Comparison of ENCODE assay signal across 17 cellular contexts in the genomic region with DNA sequence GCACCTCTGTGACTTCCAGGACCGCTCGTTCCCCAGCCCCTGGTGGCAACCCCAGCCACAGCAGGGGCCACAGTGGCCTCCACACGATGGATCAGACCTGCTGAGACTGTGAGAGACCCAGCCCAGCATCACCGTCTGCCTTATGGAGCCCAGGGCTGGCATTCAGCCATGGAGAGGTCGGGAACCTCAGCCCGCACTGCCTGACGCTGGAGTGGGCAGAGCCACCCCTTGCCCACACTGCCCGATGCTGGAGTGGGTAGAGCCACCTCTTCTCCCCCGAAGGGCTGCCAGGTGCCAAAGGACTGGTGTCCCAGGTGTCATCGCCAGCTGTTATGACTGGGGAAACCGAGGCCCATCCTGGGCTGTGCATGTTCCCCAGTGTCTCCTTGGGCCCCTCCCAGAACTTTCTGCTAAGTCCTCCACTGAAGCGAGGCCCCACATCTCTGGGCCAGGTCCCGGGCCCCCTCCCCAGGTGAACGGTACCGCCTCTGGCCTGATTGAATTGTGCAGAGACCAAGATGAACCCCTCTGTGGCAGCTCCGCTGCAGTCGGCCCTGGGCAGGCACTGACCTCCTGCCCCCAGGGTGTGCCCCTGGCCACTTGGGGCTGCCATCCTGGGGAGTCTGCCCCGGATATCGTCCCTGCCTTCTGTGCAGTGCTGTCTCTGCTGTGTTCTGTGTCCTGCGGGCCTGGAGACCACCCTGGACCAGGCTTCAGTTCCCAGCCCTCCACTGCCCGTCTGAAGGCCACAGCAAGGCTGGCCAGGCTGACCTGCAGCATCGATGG.
A peak's percentile ranks its signal among the peaks of the same experiment; 100 is the strongest.
DNase-seq lines count a peak whose midpoint lies in the region; ATAC-seq and TF ChIP-seq lines count a peak whose summit lies in the region.
"Had no signal": no experiment of that assay in that cellular context is flagged by ENCODE, and none has a peak within 500 bp of the region (broad histone marks: within the 10 kb centered on the region; RNA-seq: fewer than 3 reads in every experiment).

No MANE protein-coding gene starts in this region.

- H3K9ac ChIP-seq in mesenchymal stem cell (ENCODE audit: low read length): no peak overlapping the region
- H3K9ac ChIP-seq: BLaER1 treated with 17β-estradiol and CSF1 and Interleukin-3, amounts not matched to agents 10 nM and 100 nM had no signal

- H3K4me3 ChIP-seq in right cardiac atrium (ENCODE audit: low read length): no peak overlapping the region
- H3K4me3 ChIP-seq in brain microvascular endothelial cell (ENCODE audit: low read depth, low read length): no peak overlapping the region
- H3K4me3 ChIP-seq in mesenchymal stem cell (ENCODE audit: insufficient read depth in 1 of 2, low read depth in 1 of 2, low read length in 2 of 2): no peak overlapping the region
- H3K4me3 ChIP-seq: BLaER1 treated with 17β-estradiol and CSF1 and Interleukin-3, amounts not matched to agents 10 nM and 100 nM; HAP-1 had no signal

- no peak overlapping the region for H2AFZ ChIP-seq in mesenchymal stem cell (ENCODE audit: low read depth, low read length)

- H3K9me3 ChIP-seq in right cardiac atrium (ENCODE audit: control insufficient read depth, low read length) (no peaks in the 10 kb centered on the region), mesenchymal stem cell (ENCODE audit: control insufficient read depth, low read length) (no peaks in the 10 kb centered on the region)
- H3K9me3 ChIP-seq: BLaER1 treated with 17β-estradiol and CSF1 and Interleukin-3, amounts not matched to agents 10 nM and 100 nM; HAP-1 had no signal

- H3K27ac Mint-ChIP-seq in stimulated activated effector memory CD8-positive, alpha-beta T cell treated with anti-CD3 and anti-CD28 coated beads, Interleukin-12 subunit alpha, Interleukin-12 subunit beta, amount 100 ng/mL, for 72 hours: no peak overlapping the region
- H3K27ac Mint-ChIP-seq: B cell; CD8-positive, alpha-beta T cell had no signal

- intact Hi-C loops in right cardiac atrium (cut with DNase I): no loop called here
- intact Hi-C loops in left cardiac atrium (cut with DNase I): no loop called here

- peak overlapping the region in 1 of 2 experiments; percentile 71 for H3K14ac ChIP-seq in mesenchymal stem cell (ENCODE audit: low read length in 2 of 2)

- H3K27me3 ChIP-seq in right cardiac atrium (ENCODE audit: control insufficient read depth, insufficient read depth) (no peaks in the 10 kb centered on the region), brain microvascular endothelial cell (replicated peaks) (no peaks in the 10 kb centered on the region), mesenchymal stem cell (ENCODE audit: control insufficient read depth in 1 of 2, insufficient read depth in 1 of 2, low read length in 2 of 2) (no peaks in the 10 kb centered on the region)
- H3K27me3 ChIP-seq: BLaER1 treated with 17β-estradiol and CSF1 and Interleukin-3, amounts not matched to agents 10 nM and 100 nM had no signal

- no peak overlapping the region for H3K4me3 Mint-ChIP-seq in stimulated activated effector memory CD8-positive, alpha-beta T cell treated with anti-CD3 and anti-CD28 coated beads, Interleukin-12 subunit alpha, Interleukin-12 subunit beta, amount 100 ng/mL, for 72 hours
- H3K4me3 Mint-ChIP-seq: B cell; CD8-positive, alpha-beta T cell had no signal

- no peak overlapping the region for H3K4ac ChIP-seq in mesenchymal stem cell (ENCODE audit: low read depth in 1 of 2, low read length in 2 of 2)

- H2BK12ac ChIP-seq in mesenchymal stem cell (ENCODE audit: low read length in 2 of 2): peak overlapping the region in 1 of 2 experiments; percentile 38

- WGBS in right cardiac atrium: 77% methylated on average over 22 of the region's 22 CpGs
- WGBS in mesenchymal stem cell: 94% methylated on average over 22 of the region's 22 CpGs

- H2AK5ac ChIP-seq in mesenchymal stem cell (ENCODE audit: low read length, severe bottlenecking): no peak overlapping the region

- no peak overlapping the region for H3K18ac ChIP-seq in mesenchymal stem cell (ENCODE audit: low read depth in 1 of 2, low read length in 2 of 2)

- DNase-seq in right cardiac atrium (peak in 2 of 3 donors; percentile 22 to 51), left cardiac atrium (no peak), brain microvascular endothelial cell (no peak), mesenchymal stem cell (no peak), SIG-M5 (lab: John Stamatoyannopoulos, UW) (no peak)
- DNase-seq in stimulated activated effector memory CD8-positive, alpha-beta T cell treated with anti-CD3 and anti-CD28 coated beads, Interleukin-12 subunit alpha, Interleukin-12 subunit beta, amount 100 ng/mL, for 72 hours (ENCODE audit: low spot score in 2 of 2): no peak
- no peak for DNase-seq in activated CD8-positive, alpha-beta memory T cell treated with anti-CD3 and anti-CD28 coated beads, Interleukin-2, amount 50 U/mL, for 4 hours
- DNase-seq: Calu3; CD8-positive, alpha-beta T cell; DMS79 treated with DMSO at 0.1 percent for 48 hours; GF-D8; IMR-90 had no signal

- no peak overlapping the region for H3K4me2 ChIP-seq in mesenchymal stem cell (ENCODE audit: low read length, poor library complexity, severe bottlenecking)
- H3K4me2 ChIP-seq: BLaER1 treated with 17β-estradiol and CSF1 and Interleukin-3, amounts not matched to agents 10 nM and 100 nM had no signal

- no peaks in the 10 kb centered on the region for H3K4me1 ChIP-seq in right cardiac atrium (ENCODE audit: control insufficient read depth, insufficient read depth, low read length)
- peaks cover 3% of the 10 kb centered on the region for H3K4me1 ChIP-seq in mesenchymal stem cell (ENCODE audit: control insufficient read depth, insufficient read depth, low read depth, low read length)
- H3K4me1 ChIP-seq: HAP-1 had no signal

- no peaks in the 10 kb centered on the region for H3K4me1 Mint-ChIP-seq in stimulated activated effector memory CD8-positive, alpha-beta T cell treated with anti-CD3 and anti-CD28 coated beads, Interleukin-12 subunit alpha, Interleukin-12 subunit beta, amount 100 ng/mL, for 72 hours
- H3K4me1 Mint-ChIP-seq: B cell had no signal

- H3K27ac ChIP-seq in right cardiac atrium (ENCODE audit: low read length) (no peak overlapping the region), brain microvascular endothelial cell (no peak overlapping the region), mesenchymal stem cell (ENCODE audit: low read length, poor library complexity, severe bottlenecking) (no peak overlapping the region)
- H3K27ac ChIP-seq: BLaER1 treated with 17β-estradiol and CSF1 and Interleukin-3, amounts not matched to agents 10 nM and 100 nM; HL-60 had no signal

- no peak overlapping the region for H2BK15ac ChIP-seq in mesenchymal stem cell (ENCODE audit: low read depth, poor library complexity, severe bottlenecking)

- peak; percentile 6 for TF ChIP-seq CTCF in brain microvascular endothelial cell (IDR thresholded peaks at IDR 0.05; ENCODE audit: low read depth, low read length, missing control alignments)

- in situ Hi-C loops in brain microvascular endothelial cell (cut with HindIII; ENCODE audit: low pct_ligation_motif_present, low sequenced_read_pairs): no loop called here

- H3K79me1 ChIP-seq in mesenchymal stem cell (replicated peaks; ENCODE audit: low read length, poor library complexity, severe bottlenecking): no peaks in the 10 kb centered on the region

- peak overlapping the region; percentile 11 for H4K91ac ChIP-seq in mesenchymal stem cell (ENCODE audit: low read length)

- no peak overlapping the region for H2BK5ac ChIP-seq in mesenchymal stem cell (ENCODE audit: low read depth, low read length, poor library complexity, severe bottlenecking)

- H3K23ac ChIP-seq in mesenchymal stem cell (ENCODE audit: low read length in 2 of 2): no peak overlapping the region

- H2BK120ac ChIP-seq in mesenchymal stem cell (ENCODE audit: low read depth, low read length): no peak overlapping the region

- H3K9me3 Mint-ChIP-seq in stimulated activated effector memory CD8-positive, alpha-beta T cell treated with anti-CD3 and anti-CD28 coated beads, Interleukin-12 subunit alpha, Interleukin-12 subunit beta, amount 100 ng/mL, for 72 hours: no peaks in the 10 kb centered on the region
- H3K9me3 Mint-ChIP-seq: CD8-positive, alpha-beta T cell had no signal

- H3K36me3 ChIP-seq in brain microvascular endothelial cell (replicated peaks) (no peaks in the 10 kb centered on the region), mesenchymal stem cell (ENCODE audit: control insufficient read depth in 1 of 2, insufficient read depth in 2 of 2, low read depth in 1 of 2, low read length in 2 of 2) (peaks cover 0 to 23% of the 10 kb centered on the region in 2 experiments)
- H3K36me3 ChIP-seq: BLaER1 treated with 17β-estradiol and CSF1 and Interleukin-3, amounts not matched to agents 10 nM and 100 nM; HAP-1 had no signal

- H3K36me3 Mint-ChIP-seq in stimulated activated effector memory CD8-positive, alpha-beta T cell treated with anti-CD3 and anti-CD28 coated beads, Interleukin-12 subunit alpha, Interleukin-12 subunit beta, amount 100 ng/mL, for 72 hours: no peaks in the 10 kb centered on the region
- H3K36me3 Mint-ChIP-seq: CD8-positive, alpha-beta T cell had no signal

- ATAC-seq in right cardiac atrium (no peak), left cardiac atrium (no peak), HG02571 (IDR thresholded peaks at IDR 0.05; ENCODE audit: unreplicated experiment) (no peak)
- ATAC-seq in stimulated activated effector memory CD8-positive, alpha-beta T cell treated with anti-CD3 and anti-CD28 coated beads, Interleukin-12 subunit alpha, Interleukin-12 subunit beta, amount 100 ng/mL, for 72 hours: peak; percentile 8
- ATAC-seq: CD8-positive, alpha-beta T cell had no signal

- peak overlapping the region; percentile 19 for H4K8ac ChIP-seq in mesenchymal stem cell (ENCODE audit: low read length)

Comparison
In these comparisons a context has a peak if more than half of its experiments do, and no peak if none do; other contexts are left out.
1. DNase-seq: peak in right cardiac atrium (2 of 3); none in left cardiac atrium (single experiment), brain microvascular endothelial cell (single experiment), mesenchymal stem cell (single experiment), stimulated activated effector memory CD8-positive, alpha-beta T cell treated with anti-CD3 and anti-CD28 coated beads, Interleukin-12 subunit alpha, Interleukin-12 subunit beta, amount 100 ng/mL, for 72 hours (0 of 2), SIG-M5 (single experiment) and activated CD8-positive, alpha-beta memory T cell treated with anti-CD3 and anti-CD28 coated beads, Interleukin-2, amount 50 U/mL, for 4 hours (single experiment).